ENCODE assay signal across 1 cellular context in genomic region chr15:63379492-63380150, GRCh38.
TF ChIP-seq lines count a peak whose summit lies in the region.

No MANE protein-coding gene starts in this region.

TF ChIP-seq in GM23338, 12 proteins besides CTCF, POLR2A, EP300 and RAD21 (continued from another document):
- no peak for TF ChIP-seq ZNF462 (CRISPR knock-in tag; IDR thresholded peaks at IDR 0.05)
- no peak for TF ChIP-seq EZH2 (IDR thresholded peaks at IDR 0.05; ENCODE audit: low read depth, unreplicated experiment)
- TF ChIP-seq ETS1 (IDR thresholded peaks at IDR 0.05), result no peak
- no peak for TF ChIP-seq ZNF331 (CRISPR knock-in tag; IDR thresholded peaks at IDR 0.05; ENCODE audit: low read depth)
- no peak for TF ChIP-seq CREB1 (CRISPR knock-in tag; IDR thresholded peaks at IDR 0.05; ENCODE audit: low read depth)
- TF ChIP-seq NANOG (IDR thresholded peaks at IDR 0.05; ENCODE audit: borderline replicate concordance), result no peak
- TF ChIP-seq JUNB (IDR thresholded peaks at IDR 0.05; ENCODE audit: unreplicated experiment), result no peak
- no peak for TF ChIP-seq ZNF114 (CRISPR knock-in tag; IDR thresholded peaks at IDR 0.05)
- TF ChIP-seq STAT1 (IDR thresholded peaks at IDR 0.05; ENCODE audit: unreplicated experiment), result no peak
- no peak for TF ChIP-seq REST (IDR thresholded peaks at IDR 0.05; ENCODE audit: unreplicated experiment)
